ENCODE assay signal across 1 cellular context in genomic region chr9:107700902-107701301, GRCh38.
TF ChIP-seq lines count a peak whose summit lies in the region.

No MANE protein-coding gene starts in this region.

TF ChIP-seq in K562, 482 proteins besides CTCF, POLR2A, EP300 and RAD21:
- no peak for TF ChIP-seq PTRF (tag; IDR thresholded peaks at IDR 0.05)
- TF ChIP-seq ZNF785 (CRISPR knock-in tag; IDR thresholded peaks at IDR 0.05): no peak
- TF ChIP-seq MAX (CRISPR knock-in tag; IDR thresholded peaks at IDR 0.05): no peak
- TF ChIP-seq ZNF282 (CRISPR knock-in tag; IDR thresholded peaks at IDR 0.05): no peak
- no peak for TF ChIP-seq C11orf30 (IDR thresholded peaks at IDR 0.05; ENCODE audit: low read depth)
- no peak for TF ChIP-seq ZNF584 (CRISPR knock-in tag; IDR thresholded peaks at IDR 0.05; ENCODE audit: low read depth)
- TF ChIP-seq DMBX1 (CRISPR knock-in tag; IDR thresholded peaks at IDR 0.05; ENCODE audit: borderline replicate concordance): no peak
- no peak for TF ChIP-seq PHB2 (IDR thresholded peaks at IDR 0.05; ENCODE audit: low read depth)
- no peak for TF ChIP-seq PPARD (CRISPR knock-in tag; IDR thresholded peaks at IDR 0.05)
- TF ChIP-seq TAL1 (IDR thresholded peaks at IDR 0.05): no peak
- no peak for TF ChIP-seq ZNF511 (CRISPR knock-in tag; IDR thresholded peaks at IDR 0.05)
- TF ChIP-seq ZNF224 (CRISPR knock-in tag; IDR thresholded peaks at IDR 0.05): no peak
- TF ChIP-seq OTX1 (CRISPR knock-in tag; IDR thresholded peaks at IDR 0.05): no peak
